In genomic region chr1:1283821-1284220, GRCh38 we compare ENCODE assay signal across 9 cellular contexts. TPM values are rescaled to one million over a fixed set of nuclear protein-coding genes. Genes with fewer than 3 reads are reported as not detected.
A peak's percentile ranks its signal among the peaks of the same experiment; 100 is the strongest.
DNase-seq lines count a peak whose midpoint lies in the region; FAIRE-seq and TF ChIP-seq lines count a peak whose summit lies in the region.
"Had no signal": no experiment of that assay in that cellular context is flagged by ENCODE, and none has a peak within 500 bp of the region (broad histone marks: within the 10 kb centered on the region; RNA-seq: fewer than 3 reads in every experiment).

No MANE protein-coding gene starts in this region.

- BruUV-seq in A673 (replicated peaks; lab: Mats Ljungman, UMichigan): no TSS peak

- H3K36me3 ChIP-seq in A673 (ENCODE audit: insufficient read depth, low read length, poor library complexity, severe bottlenecking): no peaks in the 10 kb centered on the region

- no peak overlapping the region for H3K27ac ChIP-seq in A673 (ENCODE audit: low read depth, low read length, poor library complexity, severe bottlenecking)
- H3K27ac ChIP-seq: C4-2B had no signal

- TF ChIP-seq POLR2A in GM12891 (IDR thresholded peaks at IDR 0.05; ENCODE audit: low read depth, low read length): no peak

- no peak overlapping the region for H3K4me3 ChIP-seq in A673 (ENCODE audit: low read depth, low read length, poor library complexity, severe bottlenecking)

- intact Hi-C loops in A673 (cut with micrococcal nuclease; ENCODE audit: unreplicated experiment): no loop called here

- CTCF ChIA-PET in A673 (lab: Charles Lee): no interaction called here

- POLR2A ChIA-PET in A673 (lab: Charles Lee; ENCODE audit: low non-redundant PET): no interaction called here

- H3K27me3 ChIP-seq in A673 (replicated peaks; ENCODE audit: insufficient read depth, low read depth, low read length, poor library complexity): no peaks in the 10 kb centered on the region

- TF ChIP-seq CTCF in A673 (conservative IDR thresholded peaks at IDR 0.05; ENCODE audit: low read depth, low read length): no peak

- DNase-seq in A673 (ENCODE audit: low spot score) (peak; percentile 56), GM12891 (ENCODE audit: insufficient read length, low spot score) (no peak), astrocyte of the hippocampus (ENCODE audit: low read depth, low spot score) (peak; percentile 34), activated gamma-delta T cell treated with Interleukin-2 at 50 U/mL for 16 hours (no peak), H4 (ENCODE audit: low spot score) (no peak), OCI-M2 (lab: John Stamatoyannopoulos, UW; ENCODE audit: unreplicated experiment) (no peak)
- DNase-seq: T-helper 2 cell had no signal

- H3K4me1 ChIP-seq in A673 (ENCODE audit: insufficient read depth, low read length, poor library complexity, severe bottlenecking): no peaks in the 10 kb centered on the region

- FAIRE-seq in GM12891 (lab: Jason Lieb, UNC): no peak

- no peaks in the 10 kb centered on the region for H3K9me3 ChIP-seq in A673 (ENCODE audit: low read depth, low read length, poor library complexity, severe bottlenecking)

TF ChIP-seq in GM12891, 5 proteins besides CTCF, POLR2A, EP300 and RAD21:
- TF ChIP-seq SPI1 (IDR thresholded peaks at IDR 0.05; ENCODE audit: low read depth, low read length) (no peak), POU2F2 (IDR thresholded peaks at IDR 0.05; ENCODE audit: low read depth, low read length) (no peak), PAX5 (IDR thresholded peaks at IDR 0.05; ENCODE audit: insufficient read depth, low read length, severe bottlenecking) (peak; percentile 26)

RNA-seq across cellular contexts. Expression of gene SCNN1D, which starts 3.6 kb away (rescaled TPM):
- 4.5 and 13.0 TPM in 2 replicates for total RNA-seq in A673 (2021)
- 1.6 TPM for polyA plus RNA-seq in GM12891 (2012; ENCODE audit: low read depth, missing spikeins)
- 0.53 and 1.9 TPM in 2 replicates for total RNA-seq in H4 (2014; rRNA removed; shearing (Covaris generic))

RNA-seq across cellular contexts. Expression of gene UBE2J2, which starts 10.2 kb away (rescaled TPM):
- 86.4 and 92.8 TPM in 2 replicates for total RNA-seq in A673 (2021)
- 33.5 TPM for polyA plus RNA-seq in GM12891 (2012; ENCODE audit: low read depth, missing spikeins)
- 52.7 and 66.5 TPM in 2 replicates for total RNA-seq in H4 (2014; rRNA removed; shearing (Covaris generic))

RNA-seq across cellular contexts. Expression of gene ACAP3, which starts 23.9 kb away (rescaled TPM):
- 67.6 and 71.9 TPM in 2 replicates for total RNA-seq in A673 (2021)
- polyA plus RNA-seq in GM12891 (2012; ENCODE audit: low read depth, missing spikeins): 16.1 TPM
- 10.6 and 16.6 TPM in 2 replicates for total RNA-seq in H4 (2014; rRNA removed; shearing (Covaris generic))

RNA-seq across cellular contexts. Expression of gene PUSL1, which starts 24.6 kb away (rescaled TPM):
- 28.5 and 31.3 TPM in 2 replicates for total RNA-seq in A673 (2021)
- 10.1 TPM for polyA plus RNA-seq in GM12891 (2012; ENCODE audit: low read depth, missing spikeins)
- total RNA-seq in H4 (2014; rRNA removed; shearing (Covaris generic)): 24.7 and 29.3 TPM in 2 replicates

RNA-seq across cellular contexts. Expression of gene C1QTNF12, which starts 37.3 kb away (rescaled TPM):
- total RNA-seq in A673 (2021): 2.9 and 4.4 TPM in 2 replicates
- polyA plus RNA-seq in GM12891 (2012; ENCODE audit: low read depth, missing spikeins): 0.81 TPM
- total RNA-seq in H4 (2014; rRNA removed; shearing (Covaris generic)): 0.21 TPM in 1 of 2 replicates, not detected in the other
- total RNA-seq: NCI-H460 had no signal

Comparison
In these comparisons a context has a peak if more than half of its experiments do, and no peak if none do; other contexts are left out.
1. DNase-seq: peak in A673 (single experiment) and astrocyte of the hippocampus (single experiment); none in GM12891 (single experiment), activated gamma-delta T cell treated with Interleukin-2 at 50 U/mL for 16 hours (single experiment), H4 (single experiment) and OCI-M2 (single experiment).